In the genomic region with DNA sequence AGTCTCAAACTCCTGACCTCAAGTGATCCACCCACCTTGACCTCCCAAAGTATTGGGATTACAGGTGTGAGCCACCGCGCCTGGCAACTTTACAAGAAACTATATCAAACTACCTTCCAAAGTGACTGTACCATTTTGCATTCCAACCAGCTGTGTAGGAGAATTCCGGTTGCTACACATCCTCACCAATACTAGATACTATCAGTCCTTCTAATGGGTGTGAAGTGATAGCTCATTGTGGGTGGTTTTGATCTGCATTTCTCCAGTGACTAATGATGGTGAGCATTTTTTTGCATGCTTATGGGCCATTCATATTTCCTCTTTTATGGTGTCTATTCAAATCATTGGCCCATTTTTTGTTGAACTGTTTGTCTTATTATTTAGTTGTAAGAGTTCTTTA, we compare ENCODE assay signal across 34 cellular contexts. TPM values are rescaled to one million over a fixed set of nuclear protein-coding genes. Genes with fewer than 3 reads are reported as not detected.
"Had no signal": no experiment of that assay in that cellular context is flagged by ENCODE, and none has a peak within 500 bp of the region (broad histone marks: within the 10 kb centered on the region; RNA-seq: fewer than 3 reads in every experiment).

No MANE protein-coding gene starts in this region.

- DNase-seq: islet precursor cell; kidney glomerular epithelial cell; left colon; left lung; lower lobe of right lung; mesendoderm; naive B cell; natural killer cell; nephron progenitor cell; occipital lobe; right lobe of liver; stimulated activated CD4-positive, alpha-beta T cell treated with anti-CD3 and anti-CD28 coated beads, Interleukin-1b, Interleukin-23, amount 100 ng/mL, for 48 hours; stimulated activated CD4-positive, alpha-beta T cell treated with anti-CD3 and anti-CD28 coated beads, Interleukin-2, amount 100 ng/mL, for 48 hours; stimulated activated CD4-positive, alpha-beta T cell treated with anti-CD3 and anti-CD28 coated beads, Interleukin-4, amount 100 ng/mL, for 4 hours; stimulated activated CD8-positive, alpha-beta memory T cell treated with anti-CD3 and anti-CD28 coated beads, Interleukin-4, amount 100 ng/mL, for 48 hours; stimulated activated naive CD4-positive, alpha-beta T cell treated with Interleukin-2 at 50 U/mL for 16 hours; stimulated activated naive CD8-positive, alpha-beta T cell treated with anti-CD3 and anti-CD28 coated beads, Interleukin-15, amount 100 ng/mL, for 72 hours; substantia nigra; upper lobe of left lung had no signal

- H3K4me2 ChIP-seq: neural progenitor cell, smooth muscle cell had no signal

- ATAC-seq: left colon; left lung; lower lobe of right lung; natural killer cell; right lobe of liver; stimulated activated memory B cell treated with anti-CD40 and anti-IgM and Interleukin-4, amounts not matched to agents 10 μg/mL and 1 μg/mL and 100 μg/mL, for 72 hours; stimulated activated naive CD8-positive, alpha-beta T cell treated with anti-CD3 and anti-CD28 coated beads, Interleukin-15, amount 100 ng/mL, for 72 hours had no signal

- H3K4me1 ChIP-seq: left lung, right atrium auricular region, right lobe of liver, tibial nerve, vagina had no signal

- H3K27ac ChIP-seq: left lung, lower lobe of right lung, neural progenitor cell, neutrophil, right atrium auricular region, right lobe of liver, tibial nerve, upper lobe of left lung, vagina had no signal

- H3K9me3 ChIP-seq: left lung, lower lobe of right lung, neutrophil, right lobe of liver, upper lobe of left lung, vagina had no signal

- H3K4me3 ChIP-seq: left lung, lower lobe of right lung, neural progenitor cell, right atrium auricular region, right lobe of liver, smooth muscle cell, tibial nerve, upper lobe of left lung, vagina had no signal

- H3K9ac ChIP-seq: neural progenitor cell had no signal

- H2AFZ ChIP-seq: neural progenitor cell had no signal

- H3K36me3 ChIP-seq: left lung, lower lobe of right lung, neural progenitor cell, neutrophil, right atrium auricular region, right lobe of liver, tibial nerve, upper lobe of left lung, vagina had no signal

- H3K27me3 ChIP-seq: left lung, neural progenitor cell, neutrophil, right atrium auricular region, right lobe of liver, tibial nerve, upper lobe of left lung, vagina had no signal

RNA-seq across cellular contexts. Expression of gene SCNN1B, which starts 37.7 kb away (rescaled TPM):
- total RNA-seq: mesothelial cell of epicardium, mononuclear cell, natural killer cell, occipital lobe, osteocyte, progenitor cell of endocrine pancreas, pulmonary artery endothelial cell, renal cortical epithelial cell, skeletal muscle tissue, smooth muscle cell, temporal lobe had no signal
- polyA plus RNA-seq: smooth muscle cell had no signal
